ENCODE assay signal across 26 cellular contexts in the genomic region with DNA sequence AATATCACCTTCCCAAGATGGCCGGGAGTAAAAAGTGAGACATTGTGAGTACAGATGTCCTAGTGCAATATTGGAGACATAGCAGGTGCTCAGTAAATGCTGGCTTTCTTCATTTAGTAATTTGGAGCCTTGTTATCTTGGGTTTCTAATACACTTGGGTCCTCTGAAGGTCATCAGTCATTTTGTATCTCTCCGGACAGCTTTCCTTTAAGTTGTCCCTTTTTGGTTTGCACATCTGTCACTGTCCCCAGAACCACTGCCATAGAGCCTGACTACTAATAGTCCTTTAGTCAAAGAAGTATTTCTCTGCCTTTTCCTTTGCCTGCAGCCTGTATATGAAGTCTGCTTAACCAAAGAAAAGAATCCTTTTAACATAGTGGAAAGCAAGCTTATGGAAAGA. TPM values are rescaled to one million over a fixed set of nuclear protein-coding genes. Genes with fewer than 3 reads are reported as not detected.
DNase-seq lines count a peak whose midpoint lies in the region; ATAC-seq and TF ChIP-seq lines count a peak whose summit lies in the region.
"Had no signal": no experiment of that assay in that cellular context is flagged by ENCODE, and none has a peak within 500 bp of the region (broad histone marks: within the 10 kb centered on the region; RNA-seq: fewer than 3 reads in every experiment).

No MANE protein-coding gene starts in this region.

- in situ Hi-C loops in gastrocnemius medialis (cut with MboI; ENCODE audit: low sequenced_read_pairs in 4 of 4): no loop called here

- H3K27ac ChIP-seq in dorsolateral prefrontal cortex (peak overlapping the region in 54 of 59 donors; percentile 62 to 99 (median 97)), gastrocnemius medialis (peak overlapping the region; percentile 92 to 98 (median 94)), temporal lobe (ENCODE audit: low read depth, low read length) (peak overlapping the region; percentile 98)

- no peak overlapping the region for H3K4me3 ChIP-seq in dorsolateral prefrontal cortex
- H3K4me3 ChIP-seq in gastrocnemius medialis: no peak overlapping the region
- H3K4me3 ChIP-seq: BLaER1 treated with 17β-estradiol and CSF1 and Interleukin-3, amounts not matched to agents 10 nM and 100 nM; tibial nerve had no signal

- intact Hi-C loops in dorsolateral prefrontal cortex (cut with DNase I) (no loop called here), gastrocnemius medialis (cut with DNase I; ENCODE audit: low total_unique reads) (loop anchor here (10.0 kb wide), 1 partner anchor 325 kb away; the partner anchor contains the start of gene ZBTB43)

- TF ChIP-seq POLR2A in gastrocnemius medialis (IDR thresholded peaks at IDR 0.05): no peak

- DNase-seq in NCI-H69 (lab: John Stamatoyannopoulos, UW) (peak; percentile 23), dorsolateral prefrontal cortex (no peak), gastrocnemius medialis (no peak), HuH-7.5 (ENCODE audit: low spot score) (no peak), C1 segment of cervical spinal cord (lab: John Stamatoyannopoulos, UW) (no peak)
- no peak for DNase-seq in activated naive CD4-positive, alpha-beta T cell treated with anti-CD3 and anti-CD28 coated beads, Interleukin-2, amount 50 U/mL, for 72 hours (ENCODE audit: low spot score in 2 of 2)
- DNase-seq: activated CD4-positive, alpha-beta T cell treated with anti-CD3 and anti-CD28 coated beads, Interleukin-2, amount 50 U/mL, for 1 hour; activated CD4-positive, CD25-positive, alpha-beta regulatory T cell; activated effector memory CD4-positive, alpha-beta T cell treated with Interleukin-2 at 50 U/mL for 16 hours; activated T-cell treated with anti-CD3 and anti-CD28 coated beads, Interleukin-2, amount 50 U/mL, for 1 hour; COR-L47; DMS79 treated with DMSO at 0.1 percent for 48 hours; effector CD4-positive, alpha-beta T cell; naive thymus-derived CD4-positive, alpha-beta T cell; NCI-H1092; NCI-H187; NCI-H526; small intestine; stimulated activated naive CD4-positive, alpha-beta T cell treated with Interleukin-2 at 50 U/mL for 16 hours had no signal

- TF ChIP-seq CTCF in dorsolateral prefrontal cortex (IDR thresholded peaks at IDR 0.05 in 54 of 56, conservative IDR thresholded peaks at IDR 0.05 in 2 of 56; ENCODE audit: low read depth in 1 of 56, partially characterized antibody in 56 of 56) (no peak), gastrocnemius medialis (IDR thresholded peaks at IDR 0.05 in 4 of 5, conservative IDR thresholded peaks at IDR 0.05 in 1 of 5) (no peak)

- no peaks in the 10 kb centered on the region for H3K9me3 Mint-ChIP-seq in activated naive CD4-positive, alpha-beta T cell treated with anti-CD3 and anti-CD28 coated beads, Interleukin-2, amount 50 U/mL, for 72 hours
- H3K9me3 Mint-ChIP-seq: mesothelial cell of epicardium; naive thymus-derived CD4-positive, alpha-beta T cell had no signal

- H3K27ac Mint-ChIP-seq in activated naive CD4-positive, alpha-beta T cell treated with anti-CD3 and anti-CD28 coated beads, Interleukin-2, amount 50 U/mL, for 72 hours: no peak overlapping the region
- H3K27ac Mint-ChIP-seq: activated naive CD8-positive, alpha-beta T cell; mesothelial cell of epicardium; naive thymus-derived CD4-positive, alpha-beta T cell had no signal

- H3K27me3 ChIP-seq in dorsolateral prefrontal cortex (no peaks in the 10 kb centered on the region), gastrocnemius medialis (no peaks in the 10 kb centered on the region)
- H3K27me3 ChIP-seq: tibial nerve had no signal

- peaks cover 69 to 70% of the 10 kb centered on the region in 2 donors for H3K4me1 ChIP-seq in gastrocnemius medialis

- H3K36me3 Mint-ChIP-seq in activated naive CD4-positive, alpha-beta T cell treated with anti-CD3 and anti-CD28 coated beads, Interleukin-2, amount 50 U/mL, for 72 hours: no peaks in the 10 kb centered on the region
- H3K36me3 Mint-ChIP-seq: mesothelial cell of epicardium; naive thymus-derived CD4-positive, alpha-beta T cell had no signal

- ATAC-seq in gastrocnemius medialis: no peak
- no peak for ATAC-seq in activated naive CD4-positive, alpha-beta T cell treated with anti-CD3 and anti-CD28 coated beads, Interleukin-2, amount 50 U/mL, for 72 hours
- ATAC-seq: naive thymus-derived CD4-positive, alpha-beta T cell had no signal

- H3K36me3 ChIP-seq in gastrocnemius medialis: no peaks in the 10 kb centered on the region
- H3K36me3 ChIP-seq: BLaER1 treated with 17β-estradiol and CSF1 and Interleukin-3, amounts not matched to agents 10 nM and 100 nM; tibial nerve had no signal

- H3K9me3 ChIP-seq in gastrocnemius medialis: no peaks in the 10 kb centered on the region
- H3K9me3 ChIP-seq: BLaER1 treated with 17β-estradiol and CSF1 and Interleukin-3, amounts not matched to agents 10 nM and 100 nM; SK-N-SH; tibial nerve had no signal

RNA-seq across cellular contexts. Expression of gene ANGPTL2, which starts 7.8 kb away (rescaled TPM):
- total RNA-seq in dorsolateral prefrontal cortex (10 to 100 TPM in 30 of 120 experiments, 1 to 10 TPM in 90; 1.8 to 27.8 (median 7.2) TPM), gastrocnemius medialis (10 to 100 TPM in 3 of 4 donors, 1 to 10 TPM in 1; 9.1 to 48.3 (median 12.1) TPM), temporal lobe (3.7 TPM)
- total RNA-seq in activated naive CD4-positive, alpha-beta T cell treated with anti-CD3 and anti-CD28 coated beads, Interleukin-2, amount 50 U/mL, for 72 hours: not detected
- total RNA-seq: naive thymus-derived CD4-positive, alpha-beta T cell; T-helper 1 cell treated with Interleukin-12 subunit alpha and Interleukin-12 subunit beta and Interleukin-4 antibody, amounts not matched to agents 30 ng/mL and 1 ng/mL, for 36 hours had no signal
